ENCODE assay signal across 24 cellular contexts in the genomic region with DNA sequence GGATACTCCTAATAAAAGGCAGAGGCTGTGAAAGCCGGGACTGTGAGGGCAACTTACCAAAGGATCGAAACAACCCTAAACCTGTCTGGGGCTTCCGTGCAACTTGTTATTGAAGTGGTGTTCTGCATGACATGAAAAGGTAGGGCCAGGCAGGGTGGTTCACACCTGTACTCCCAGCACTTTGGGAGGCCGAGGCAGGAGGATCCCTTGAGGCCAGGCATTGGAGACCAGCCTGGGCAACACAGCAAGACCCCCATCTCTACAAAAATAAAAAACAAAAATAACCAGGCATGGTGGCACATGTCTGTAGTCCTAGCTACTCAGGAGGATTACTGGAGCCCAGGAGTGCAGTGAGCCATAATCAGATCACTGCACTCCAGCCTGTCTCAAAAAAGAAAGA.
"Had no signal": no experiment of that assay in that cellular context is flagged by ENCODE, and none has a peak within 500 bp of the region (broad histone marks: within the 10 kb centered on the region; RNA-seq: fewer than 3 reads in every experiment).

No MANE protein-coding gene starts in this region.

- H3K4me3 Mint-ChIP-seq: dendritic cell treated with granulocyte-macrophage colony-stimulating factor and Interleukin-4, amounts not matched to agents 40 ng/mL and 50 ng/mL, for 4 days; effector memory CD8-positive, alpha-beta T cell; endodermal cell; mesothelial cell of epicardium had no signal

- H3K9me3 ChIP-seq: colonic mucosa, esophagus squamous epithelium, gastrocnemius medialis, heart right ventricle, left lung, lower lobe of right lung, mucosa of descending colon had no signal

- H3K27ac ChIP-seq: colonic mucosa, epithelial cell of prostate, esophagus squamous epithelium, gastrocnemius medialis, heart right ventricle, left lung, lower lobe of right lung had no signal

- H3K27me3 ChIP-seq: colonic mucosa, esophagus squamous epithelium, gastrocnemius medialis, heart right ventricle, left lung had no signal

- H3K4me1 Mint-ChIP-seq: endodermal cell, mesothelial cell of epicardium had no signal

- H3K9me3 Mint-ChIP-seq: dendritic cell treated with granulocyte-macrophage colony-stimulating factor and Interleukin-4, amounts not matched to agents 40 ng/mL and 50 ng/mL, for 4 days; effector memory CD8-positive, alpha-beta T cell; endodermal cell had no signal

- H3K4me1 ChIP-seq: colonic mucosa, esophagus squamous epithelium, left lung, lower lobe of right lung had no signal

- ATAC-seq: effector memory CD8-positive, alpha-beta T cell; esophagus mucosa; gastrocnemius medialis; heart right ventricle; left cardiac atrium; left lung; left ventricle myocardium superior; lower lobe of right lung; mucosa of descending colon had no signal

- H3K27ac Mint-ChIP-seq: dendritic cell treated with granulocyte-macrophage colony-stimulating factor and Interleukin-4, amounts not matched to agents 40 ng/mL and 50 ng/mL, for 4 days; endodermal cell; mesothelial cell of epicardium had no signal

- DNase-seq: colonic mucosa; cortex of kidney; effector CD8-positive, alpha-beta T cell; effector memory CD8-positive, alpha-beta T cell; endodermal cell; erythroblast; esophagus squamous epithelium; foreskin fibroblast; foreskin melanocyte; gastrocnemius medialis; glutamatergic neuron; head of caudate nucleus; heart right ventricle; hippocampal formation; left cardiac atrium; left lung; left ventricle myocardium superior; lower lobe of right lung; mesenchymal stem cell; mucosa of descending colon had no signal

- H3K27me3 Mint-ChIP-seq: dendritic cell treated with granulocyte-macrophage colony-stimulating factor and Interleukin-4, amounts not matched to agents 40 ng/mL and 50 ng/mL, for 4 days; effector memory CD8-positive, alpha-beta T cell had no signal

- H3K4me3 ChIP-seq: colonic mucosa, esophagus squamous epithelium, gastrocnemius medialis, heart right ventricle, left lung, lower lobe of right lung, mucosa of descending colon had no signal
